1 cellular context compared by ENCODE assay signal in genomic region chr3:188915137-188915536, GRCh38.
TF ChIP-seq lines count a peak whose summit lies in the region.

No MANE protein-coding gene starts in this region.

TF ChIP-seq in IMR-90, 13 proteins besides CTCF, POLR2A, EP300 and RAD21 (continued from another document):
- no peak for TF ChIP-seq ELK1 (IDR thresholded peaks at IDR 0.05; ENCODE audit: borderline replicate concordance, low read depth, low read length)
- no peak for TF ChIP-seq USF2 (IDR thresholded peaks at IDR 0.05; ENCODE audit: low read depth, low read length)
- TF ChIP-seq RCOR1 (IDR thresholded peaks at IDR 0.05; ENCODE audit: insufficient replicate concordance, low read length), result no peak
- TF ChIP-seq MXI1 (IDR thresholded peaks at IDR 0.05; ENCODE audit: borderline replicate concordance, low read depth, low read length), result no peak
- no peak for TF ChIP-seq SMC3 (IDR thresholded peaks at IDR 0.05; ENCODE audit: low read depth, low read length)
- no peak for TF ChIP-seq RFX5 (IDR thresholded peaks at IDR 0.05; ENCODE audit: low read depth, low read length)
- TF ChIP-seq CHD1 (IDR thresholded peaks at IDR 0.05; ENCODE audit: low read depth, low read length), result no peak
- TF ChIP-seq BHLHE40 (IDR thresholded peaks at IDR 0.05; ENCODE audit: low read depth, low read length), result no peak
- TF ChIP-seq CEBPB (IDR thresholded peaks at IDR 0.05; ENCODE audit: low read depth, low read length), result no peak
- no peak for TF ChIP-seq MAFK (IDR thresholded peaks at IDR 0.05; ENCODE audit: low read depth, low read length)
- no peak for TF ChIP-seq NFE2L2 (IDR thresholded peaks at IDR 0.05; ENCODE audit: low read depth, low read length)
